In the genomic region with DNA sequence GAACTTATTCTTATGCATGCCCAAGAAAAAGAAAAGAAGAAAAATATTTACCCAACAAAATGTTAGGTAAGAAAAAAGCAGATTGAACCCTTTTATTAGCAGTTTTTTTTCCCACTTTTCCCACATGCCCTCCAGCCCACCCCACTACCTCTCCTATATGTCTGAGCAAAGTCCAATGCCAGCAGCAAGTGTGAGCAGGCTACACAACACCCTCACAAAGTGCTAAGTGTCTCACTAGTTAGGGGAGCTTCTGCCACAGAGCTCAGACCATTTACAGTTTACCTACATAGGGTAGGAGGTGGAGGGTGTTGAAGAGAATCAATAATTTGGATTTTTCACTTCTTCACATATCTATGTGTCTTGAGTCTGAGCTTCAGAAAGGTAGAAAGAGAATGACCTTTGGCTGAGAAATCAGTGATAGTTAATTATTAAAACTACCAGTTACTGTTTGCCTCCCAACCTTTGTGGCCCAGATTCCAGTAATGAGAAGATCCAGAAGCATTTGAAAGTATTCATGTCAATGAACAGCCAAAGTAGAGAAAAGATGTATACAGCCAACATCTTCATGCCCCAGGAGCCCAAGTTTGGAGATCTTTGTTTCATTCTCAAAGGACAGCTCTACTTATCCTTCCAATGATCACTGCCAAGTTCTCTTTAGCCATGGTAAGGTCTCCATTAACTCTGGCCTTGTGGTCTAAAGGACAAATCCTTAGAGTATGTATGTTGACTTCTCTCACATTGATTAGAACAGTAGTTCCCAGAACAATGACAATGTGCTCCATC, we compare ENCODE assay signal across 17 cellular contexts. TPM values are rescaled to one million over a fixed set of nuclear protein-coding genes. Genes with fewer than 3 reads are reported as not detected.
DNase-seq lines count a peak whose midpoint lies in the region; ATAC-seq, FAIRE-seq and TF ChIP-seq lines count a peak whose summit lies in the region.
"Had no signal": no experiment of that assay in that cellular context is flagged by ENCODE, and none has a peak within 500 bp of the region (broad histone marks: within the 10 kb centered on the region; RNA-seq: fewer than 3 reads in every experiment).

No MANE protein-coding gene starts in this region.

- no peak for TF ChIP-seq POLR2A in HepG2 (IDR thresholded peaks at IDR 0.05; ENCODE audit: insufficient read depth in 1 of 2, low read depth in 2 of 2, low read length in 2 of 2)
- no peak for TF ChIP-seq POLR2A in upper lobe of left lung (IDR thresholded peaks at IDR 0.05)

- H3K27ac ChIP-seq in liver (ENCODE audit: low read depth in 1 of 2, low read length in 2 of 2) (peak overlapping the region; percentile 52 to 74), HepG2 (ENCODE audit: extremely low read length, insufficient read depth, low read length) (no peak overlapping the region), kidney (ENCODE audit: low read depth in 2 of 2, low read length in 2 of 2) (peak overlapping the region; percentile 69 to 77), upper lobe of left lung (no peak overlapping the region)
- H3K27ac ChIP-seq: BLaER1 had no signal

- no peaks in the 10 kb centered on the region for H4K20me1 ChIP-seq in HepG2 (ENCODE audit: insufficient read depth, low read length)
- H4K20me1 ChIP-seq: BLaER1 had no signal

- peak in 1 of 2 donors; percentile 27 for TF ChIP-seq RAD21 in liver (IDR thresholded peaks at IDR 0.05)
- no peak for TF ChIP-seq RAD21 in HepG2 (CRISPR knock-in tag; IDR thresholded peaks at IDR 0.05)

- H3K79me2 ChIP-seq in HepG2 (ENCODE audit: insufficient read depth, low read length), result no peaks in the 10 kb centered on the region

- H3K9me3 ChIP-seq in liver (ENCODE audit: control insufficient read depth in 4 of 4, low read length in 3 of 4) (no peaks in the 10 kb centered on the region), HepG2 (ENCODE audit: low read length) (peaks cover 58% of the 10 kb centered on the region), kidney (ENCODE audit: control insufficient read depth in 1 of 2, low read length in 2 of 2) (peaks cover 0 to 2% of the 10 kb centered on the region in 2 donors), upper lobe of left lung (peaks cover 0 to 9% (median 3%) of the 10 kb centered on the region in 4 donors)

- H2AFZ ChIP-seq in HepG2 (ENCODE audit: low read length), result no peak overlapping the region

- CTCF ChIA-PET in HepG2 (lab: Yijun Ruan, JAX; ENCODE audit: low intra/inter-chr PET ratio, low total read pairs), result no interaction called here

- H3K4me3 ChIP-seq in liver (ENCODE audit: low read depth in 1 of 3, low read length in 3 of 3), result peak overlapping the region; percentile 8 to 56 (median 35)
- H3K4me3 ChIP-seq in HepG2 (replicated peaks in 1 of 3; ENCODE audit: insufficient read depth in 1 of 3, low read depth in 2 of 3, low read length in 3 of 3), result no peak overlapping the region
- H3K4me3 ChIP-seq in kidney (ENCODE audit: low read length in 2 of 2), result peak overlapping the region in 1 of 2 donors; percentile 30
- no peak overlapping the region for H3K4me3 ChIP-seq in upper lobe of left lung
- H3K4me3 ChIP-seq: BLaER1 had no signal

- no peak overlapping the region for H3K4me2 ChIP-seq in HepG2 (ENCODE audit: low read depth, low read length)
- H3K4me2 ChIP-seq: BLaER1 had no signal

- H3K4me1 ChIP-seq in liver (ENCODE audit: control insufficient read depth in 4 of 4, insufficient read depth in 4 of 4, low read length in 3 of 4), result peaks cover 0 to 27% (median 15%) of the 10 kb centered on the region in 4 donors
- H3K4me1 ChIP-seq in HepG2 (ENCODE audit: insufficient read depth, low read length), result no peaks in the 10 kb centered on the region
- H3K4me1 ChIP-seq in kidney (ENCODE audit: control insufficient read depth in 1 of 2, insufficient read depth in 1 of 2, low read depth in 1 of 2, low read length in 2 of 2), result no peaks in the 10 kb centered on the region
- no peaks in the 10 kb centered on the region for H3K4me1 ChIP-seq in upper lobe of left lung
- H3K4me1 ChIP-seq: BLaER1, Caco-2 had no signal

- TF ChIP-seq EP300 in HepG2 (IDR thresholded peaks at IDR 0.05; ENCODE audit: low read depth in 2 of 2, low read length in 2 of 2) (no peak), HepG2 (CRISPR knock-in tag; IDR thresholded peaks at IDR 0.05; ENCODE audit: borderline replicate concordance) (no peak), upper lobe of left lung (IDR thresholded peaks at IDR 0.05) (no peak)

- H3K27me3 ChIP-seq in liver (ENCODE audit: control insufficient read depth in 4 of 4, insufficient read depth in 4 of 4, low read length in 3 of 4) (no peaks in the 10 kb centered on the region), HepG2 (ENCODE audit: control insufficient read depth in 1 of 2, insufficient read depth in 2 of 2, low read length in 2 of 2) (no peaks in the 10 kb centered on the region), upper lobe of left lung (no peaks in the 10 kb centered on the region)
- H3K27me3 ChIP-seq: BLaER1 had no signal

- H3K9ac ChIP-seq in liver (ENCODE audit: low read depth in 1 of 2, low read length in 2 of 2) (peak overlapping the region; percentile 25 to 39), HepG2 (ENCODE audit: insufficient read depth, low read depth, low read length) (no peak overlapping the region), kidney (ENCODE audit: low read length in 2 of 2) (no peak overlapping the region)
- H3K9ac ChIP-seq: BLaER1 had no signal

- FAIRE-seq in HepG2 (lab: Jason Lieb, UNC) (no peak), kidney (lab: Jason Lieb, UNC) (no peak)

- ATAC-seq in HepG2 (no peak), GM21367 (IDR thresholded peaks at IDR 0.05; ENCODE audit: unreplicated experiment) (no peak), upper lobe of left lung (ENCODE audit: low FRiP score in 2 of 2) (no peak), HG02973 (IDR thresholded peaks at IDR 0.05; ENCODE audit: unreplicated experiment) (no peak)

- in situ Hi-C loops in HepG2 (cut with HindIII; ENCODE audit: extremely low pct_ligation_motif_present, low pct_unique_long_range_greater_than_20kb), result no loop called here

- H3K36me3 ChIP-seq in liver (ENCODE audit: control insufficient read depth in 4 of 4, insufficient read depth in 3 of 4, low read depth in 1 of 4, low read length in 3 of 4) (no peaks in the 10 kb centered on the region), HepG2 (replicated peaks in 1 of 2; ENCODE audit: control insufficient read depth in 1 of 2, insufficient read depth in 2 of 2, low read length in 2 of 2) (no peaks in the 10 kb centered on the region), kidney (ENCODE audit: control insufficient read depth in 1 of 2, insufficient read depth in 2 of 2, low read length in 2 of 2) (no peaks in the 10 kb centered on the region), upper lobe of left lung (no peaks in the 10 kb centered on the region)
- H3K36me3 ChIP-seq: BLaER1 had no signal

- TF ChIP-seq CTCF in liver (IDR thresholded peaks at IDR 0.05; ENCODE audit: low read depth, low read length, missing input control), result no peak
- no peak for TF ChIP-seq CTCF in HepG2 (CRISPR knock-in tag; IDR thresholded peaks at IDR 0.05)
- TF ChIP-seq CTCF in kidney (IDR thresholded peaks at IDR 0.05; ENCODE audit: borderline replicate concordance, extremely low read depth, insufficient read depth), result no peak
- no peak for TF ChIP-seq CTCF in upper lobe of left lung (IDR thresholded peaks at IDR 0.05)

- POLR2A ChIA-PET in HepG2 (lab: Yijun Ruan, JAX), result no interaction called here

- DNase-seq in HepG2 (ENCODE audit: low spot score), result no peak
- DNase-seq in kidney, result no peak
- peak; percentile 65 for DNase-seq in renal cortical epithelial cell (ENCODE audit: low read depth)
- no peak for DNase-seq in upper lobe of left lung
- DNase-seq: 8988T; AML-193; Caco-2; CD8-positive, alpha-beta memory T cell; GF-D8; HCEC 1CT; HFFc6 had no signal

- BruUV-seq in HepG2 (replicated peaks; lab: Mats Ljungman, UMichigan), result no TSS peak

- intact Hi-C loops in HepG2 (cut with micrococcal nuclease; ENCODE audit: unreplicated experiment), result no loop called here
- intact Hi-C loops in kidney (cut with DNase I), result no loop called here

TF ChIP-seq in liver, 16 proteins besides CTCF, POLR2A, EP300 and RAD21 (continues in another document):
- TF ChIP-seq RXRA (IDR thresholded peaks at IDR 0.05) (peak in 1 of 2 donors; percentile 66), TAF1 (conservative IDR thresholded peaks at IDR 0.05) (no peak), HNF4A (conservative IDR thresholded peaks at IDR 0.05) (peak; percentile 69 to 75), EGR1 (IDR thresholded peaks at IDR 0.05; ENCODE audit: low read depth in 2 of 2) (no peak)

TF ChIP-seq in HepG2, 621 proteins besides CTCF, POLR2A, EP300 and RAD21:
- TF ChIP-seq GLI4 (CRISPR knock-in tag; IDR thresholded peaks at IDR 0.05; ENCODE audit: borderline replicate concordance) (no peak), ZNF335 (CRISPR knock-in tag; IDR thresholded peaks at IDR 0.05) (no peak), ZNF232 (CRISPR knock-in tag; IDR thresholded peaks at IDR 0.05; ENCODE audit: borderline replicate concordance) (no peak), PAF1 (CRISPR knock-in tag; IDR thresholded peaks at IDR 0.05) (no peak)

RNA-seq across cellular contexts. Expression of a gene that starts 26.2 kb away (rescaled TPM):
- total RNA-seq in liver (1 to 10 TPM in 1 of 2 donors, not detected in 1; 5.7 TPM), HepG2 (2016; rRNA removed; fragmentation: Illumina TruSeq; extraction: Trizol) (not detected in 2 replicates), kidney (not detected), renal cortical epithelial cell (not detected in 2 replicates), upper lobe of left lung (not detected)
- polyA plus RNA-seq in liver (under 1 TPM in 1 of 2 donors, not detected in 1; 0.46 TPM), HepG2 (2011; rRNA removed) (not detected in 2 replicates), kidney (ENCODE audit: insufficient read depth, low read depth, low replicate concordance) (not detected)
- not detected in 2 replicates for total RNA-seq in HepG2 (2016; cell fraction: cytosol; rRNA removed; fragmentation: Illumina TruSeq; extraction: Trizol; ENCODE audit: low read depth)
- total RNA-seq in HepG2 (2016; cell fraction: insoluble cytoplasmic fraction; rRNA removed; fragmentation: Illumina TruSeq; extraction: Trizol), result not detected in 2 replicates
- not detected in 2 replicates for total RNA-seq in HepG2 (2016; cell fraction: membrane; rRNA removed; fragmentation: Illumina TruSeq; extraction: Trizol)
- total RNA-seq in HepG2 (2016; cell fraction: nucleus; rRNA removed; fragmentation: Illumina TruSeq; extraction: Trizol), result not detected in 2 replicates
- not detected in 2 replicates for polyA plus RNA-seq in HepG2 (2011; cell fraction: cytosol; rRNA removed)
- not detected in 2 replicates for polyA plus RNA-seq in HepG2 (2011; cell fraction: nucleus; rRNA removed)
- not detected in 2 replicates for polyA plus RNA-seq in HepG2 (2012)
- polyA plus RNA-seq in HepG2 (2016; cell fraction: cytosol; fragmentation: Illumina TruSeq; extraction: Trizol; ENCODE audit: low read depth), result not detected in 2 replicates
- not detected in 2 replicates for polyA plus RNA-seq in HepG2 (2016; cell fraction: insoluble cytoplasmic fraction; fragmentation: Illumina TruSeq; extraction: Trizol; ENCODE audit: low read depth)
- polyA plus RNA-seq in HepG2 (2016; cell fraction: membrane; fragmentation: Illumina TruSeq; extraction: Trizol; ENCODE audit: low read depth), result not detected in 2 replicates
- polyA plus RNA-seq in HepG2 (2016; cell fraction: nucleus; fragmentation: Illumina TruSeq; extraction: Trizol; ENCODE audit: insufficient read depth, low read depth), result not detected in 2 replicates
- not detected in 2 replicates for polyA minus RNA-seq in HepG2 (2011; rRNA and poly(A)+ RNA removed; ENCODE audit: low replicate concordance)
- polyA minus RNA-seq in HepG2 (2011; cell fraction: cytosol; rRNA and poly(A)+ RNA removed), result not detected in 2 replicates
- polyA minus RNA-seq in HepG2 (2011; cell fraction: nucleus; rRNA and poly(A)+ RNA removed), result not detected in 2 replicates
- total RNA-seq: Caco-2; CD8-positive, alpha-beta memory T cell; H4; HFFc6; HT1080 had no signal
- polyA plus RNA-seq: CD8-positive, alpha-beta memory T cell had no signal

Comparison
In these comparisons a context has a peak if more than half of its experiments do, and no peak if none do; other contexts are left out.
1. H3K27ac ChIP-seq: peak in liver (2 of 2) and kidney (2 of 2); none in HepG2 (single experiment) and upper lobe of left lung (0 of 4).
2. H3K4me3 ChIP-seq: peak in liver (3 of 3); none in HepG2 (0 of 3) and upper lobe of left lung (0 of 4).
3. H3K9ac ChIP-seq: peak in liver (2 of 2); none in HepG2 (single experiment) and kidney (0 of 2).